ENCODE assay signal across 8 cellular contexts in genomic region chr12:54279632-54280400, GRCh38. TPM values are rescaled to one million over a fixed set of nuclear protein-coding genes. Genes with fewer than 3 reads are reported as not detected.
A peak's percentile ranks its signal among the peaks of the same experiment; 100 is the strongest.
DNase-seq lines count a peak whose midpoint lies in the region; ATAC-seq and TF ChIP-seq lines count a peak whose summit lies in the region.

CBX5 (minus strand) TSS chr12:54280122; CDS start chr12:54257650, 22,472 bp downstream.

- H3K36me3 ChIP-seq in GM23338 (ENCODE audit: insufficient read depth), result peaks cover 34% of the 10 kb centered on the region
- peaks cover 20 to 30% (median 26%) of the 10 kb centered on the region in 3 experiments for H3K36me3 ChIP-seq in naive thymus-derived CD4-positive, alpha-beta T cell (ENCODE audit: control insufficient read depth in 2 of 3, insufficient read depth in 3 of 3, low read length in 3 of 3)

- peaks cover 48% of the 10 kb centered on the region for H3K4me1 Mint-ChIP-seq in GM23338
- peaks cover 59% of the 10 kb centered on the region for H3K4me1 Mint-ChIP-seq in activated T-helper 1 cell treated with anti-CD3 and anti-CD28 coated beads, Interleukin-12 subunit alpha, Interleukin-12 subunit beta, Interleukin-2, Interleukin-4 antibody, amounts not matched to agents 30 ng/mL and 10 ng/mL and 1 ng/mL, durations not matched to agents 14 hours and 24 hours and 36 hours (ENCODE audit: low read depth)
- peaks cover 18 to 57% (median 49%) of the 10 kb centered on the region in 7 donors for H3K4me1 Mint-ChIP-seq in naive thymus-derived CD4-positive, alpha-beta T cell
- peaks cover 32 to 52% of the 10 kb centered on the region in 2 donors for H3K4me1 Mint-ChIP-seq in stimulated activated naive B cell treated with anti-CD40 and anti-IgM and Interleukin-4, amounts not matched to agents 10 μg/mL and 1 μg/mL and 100 μg/mL, for 72 hours

- no peaks in the 10 kb centered on the region for H3K27me3 ChIP-seq in GM23338 (ENCODE audit: insufficient read depth)
- H3K27me3 ChIP-seq in naive thymus-derived CD4-positive, alpha-beta T cell (ENCODE audit: control insufficient read depth in 2 of 2, insufficient read depth in 2 of 2, low read length in 2 of 2), result no peaks in the 10 kb centered on the region

- peaks cover 30% of the 10 kb centered on the region for H3F3A ChIP-seq in GM23338 (replicated peaks; ENCODE audit: low read depth)

- CTCF ChIA-PET in naive thymus-derived CD4-positive, alpha-beta T cell (lab: Charles Lee), result interaction anchor here (0.6 to 1.8 kb wide), 6 partner anchors 13 to 79 kb away, joined by 3 to 9 read pairs (median 3); partner anchors contain the start of gene COPZ1

- intact Hi-C loops in activated T-helper 1 cell treated with anti-CD3 and anti-CD28 coated beads, Interleukin-12 subunit alpha, Interleukin-12 subunit beta, Interleukin-2, Interleukin-4 antibody, amounts not matched to agents 30 ng/mL and 10 ng/mL and 1 ng/mL, durations not matched to agents 14 hours and 24 hours and 36 hours (cut with micrococcal nuclease), result loop anchor here (1.0 to 10.0 kb wide), 10 partner anchors 21 to 1655 kb away; partner anchors contain the start of genes COPZ1, DGKA, GPR84 and NCKAP1L
- intact Hi-C loops in naive thymus-derived CD4-positive, alpha-beta T cell (cut with micrococcal nuclease), result loop anchor here (1.0 to 10.0 kb wide), 18 partner anchors 11 to 1837 kb away; partner anchors contain the start of genes CALCOCO1 (in 2 of the 2), COPZ1 (in 2 of the 2), ATF7 (in 1 of the 2) and CISTR (in 1 of the 2)

- peaks cover 5% of the 10 kb centered on the region for H3K36me3 Mint-ChIP-seq in GM23338 (ENCODE audit: low read depth)
- H3K36me3 Mint-ChIP-seq in activated T-helper 1 cell treated with anti-CD3 and anti-CD28 coated beads, Interleukin-12 subunit alpha, Interleukin-12 subunit beta, Interleukin-2, Interleukin-4 antibody, amounts not matched to agents 30 ng/mL and 10 ng/mL and 1 ng/mL, durations not matched to agents 14 hours and 24 hours and 36 hours (ENCODE audit: low read depth), result peaks cover 22% of the 10 kb centered on the region
- H3K36me3 Mint-ChIP-seq in naive thymus-derived CD4-positive, alpha-beta T cell, result peaks cover 8 to 31% (median 18%) of the 10 kb centered on the region in 5 donors
- H3K36me3 Mint-ChIP-seq in stimulated activated naive B cell treated with anti-CD40 and anti-IgM and Interleukin-4, amounts not matched to agents 10 μg/mL and 1 μg/mL and 100 μg/mL, for 72 hours, result peaks cover 9 to 15% of the 10 kb centered on the region in 2 donors

- H4K20me1 ChIP-seq in GM23338 (replicated peaks; ENCODE audit: insufficient read depth), result peaks cover 47% of the 10 kb centered on the region

- H3K4me3 ChIP-seq in GM23338, result peak within 1 kb of the TSS; percentile 94
- H3K4me3 ChIP-seq in fibroblast of mammary gland (ENCODE audit: control insufficient read depth, low read depth, low read length), result peak within 1 kb of the TSS; percentile 99
- peak within 1 kb of the TSS; percentile 97 for H3K4me3 ChIP-seq in naive thymus-derived CD4-positive, alpha-beta T cell (ENCODE audit: low read length)

- H3K9me3 ChIP-seq in naive thymus-derived CD4-positive, alpha-beta T cell (ENCODE audit: control insufficient read depth in 2 of 3, low read length in 3 of 3), result no peaks in the 10 kb centered on the region

- H3K79me2 ChIP-seq in GM23338 (replicated peaks; ENCODE audit: insufficient read depth), result peaks cover 87% of the 10 kb centered on the region

- no peaks in the 10 kb centered on the region for H3K9me2 ChIP-seq in GM23338 (ENCODE audit: insufficient read depth)

- H3K4me1 ChIP-seq in GM23338 (ENCODE audit: insufficient read depth), result peaks cover 43% of the 10 kb centered on the region
- H3K4me1 ChIP-seq in naive thymus-derived CD4-positive, alpha-beta T cell (ENCODE audit: control insufficient read depth in 2 of 2, insufficient read depth in 2 of 2, low read length in 2 of 2), result peaks cover 46 to 52% of the 10 kb centered on the region in 2 donors

- peaks cover 7% of the 10 kb centered on the region; the same call in 1 of the 3 replicates for H3K9me3 Mint-ChIP-seq in GM23338
- no peaks in the 10 kb centered on the region for H3K9me3 Mint-ChIP-seq in activated T-helper 1 cell treated with anti-CD3 and anti-CD28 coated beads, Interleukin-12 subunit alpha, Interleukin-12 subunit beta, Interleukin-2, Interleukin-4 antibody, amounts not matched to agents 30 ng/mL and 10 ng/mL and 1 ng/mL, durations not matched to agents 14 hours and 24 hours and 36 hours
- H3K9me3 Mint-ChIP-seq in naive thymus-derived CD4-positive, alpha-beta T cell, result peaks cover 0 to 2% (median 0%) of the 10 kb centered on the region in 11 donors
- no peaks in the 10 kb centered on the region for H3K9me3 Mint-ChIP-seq in stimulated activated naive B cell treated with anti-CD40 and anti-IgM and Interleukin-4, amounts not matched to agents 10 μg/mL and 1 μg/mL and 100 μg/mL, for 72 hours

- peaks cover 14% of the 10 kb centered on the region for H3K27me3 Mint-ChIP-seq in GM23338 (ENCODE audit: insufficient read depth, low read depth, poor library complexity)
- no peaks in the 10 kb centered on the region for H3K27me3 Mint-ChIP-seq in activated T-helper 1 cell treated with anti-CD3 and anti-CD28 coated beads, Interleukin-12 subunit alpha, Interleukin-12 subunit beta, Interleukin-2, Interleukin-4 antibody, amounts not matched to agents 30 ng/mL and 10 ng/mL and 1 ng/mL, durations not matched to agents 14 hours and 24 hours and 36 hours (ENCODE audit: insufficient read depth)
- H3K27me3 Mint-ChIP-seq in naive thymus-derived CD4-positive, alpha-beta T cell, result no peaks in the 10 kb centered on the region
- no peaks in the 10 kb centered on the region for H3K27me3 Mint-ChIP-seq in stimulated activated naive B cell treated with anti-CD40 and anti-IgM and Interleukin-4, amounts not matched to agents 10 μg/mL and 1 μg/mL and 100 μg/mL, for 72 hours

- peak; percentile 82 for ATAC-seq in GM23338
- ATAC-seq in naive thymus-derived CD4-positive, alpha-beta T cell, result peak; percentile 78
- ATAC-seq in stimulated activated naive B cell treated with anti-CD40 and anti-IgM and Interleukin-4, amounts not matched to agents 10 μg/mL and 1 μg/mL and 100 μg/mL, for 72 hours (replicated peaks), result peak; percentile 82

- TF ChIP-seq CTCF in GM23338 (conservative IDR thresholded peaks at IDR 0.05; ENCODE audit: low read depth in 2 of 2) (no peak), fibroblast of mammary gland (conservative IDR thresholded peaks at IDR 0.05; ENCODE audit: control insufficient read depth, insufficient read depth, low read depth, low read length) (no peak)

- H3K4me2 ChIP-seq in GM23338, result peak within 1 kb of the TSS; percentile 95

- POLR2A ChIA-PET in naive thymus-derived CD4-positive, alpha-beta T cell (lab: Charles Lee), result interaction anchor here (0.5 to 4.0 kb wide), 41 partner anchors 8 to 1436 kb away, joined by 3 to 68 read pairs (median 5); partner anchors contain the start of genes BLOC1S1, COPZ1, ITGA5 and NCKAP1L

- H3K27ac ChIP-seq in GM23338 (ENCODE audit: low read depth), result peak within 1 kb of the TSS; percentile 97
- peak within 1 kb of the TSS; percentile 92 for H3K27ac ChIP-seq in naive thymus-derived CD4-positive, alpha-beta T cell (ENCODE audit: low read depth, low read length)

- no peak within 1 kb of the TSS for H2AFZ ChIP-seq in GM23338

- DNase-seq in Daoy (ENCODE audit: low read depth) (peak; percentile 100), GM23338 (ENCODE audit: low spot score) (peak; percentile 99), Kasumi-1 (lab: John Stamatoyannopoulos, UW) (peak; percentile 97 to 98), RKO (ENCODE audit: low spot score) (peak; percentile 99), fibroblast of mammary gland (ENCODE audit: low read depth) (peak; percentile 100)
- DNase-seq in activated T-helper 1 cell treated with anti-CD3 and anti-CD28 coated beads, Interleukin-12 subunit alpha, Interleukin-12 subunit beta, Interleukin-2, Interleukin-4 antibody, amounts not matched to agents 30 ng/mL and 10 ng/mL and 1 ng/mL, durations not matched to agents 14 hours and 24 hours and 36 hours (ENCODE audit: low spot score), result peak; percentile 99
- peak; percentile 98 to 100 (median 100) for DNase-seq in naive thymus-derived CD4-positive, alpha-beta T cell
- DNase-seq in stimulated activated naive B cell treated with anti-CD40 and anti-IgM and Interleukin-4, amounts not matched to agents 10 μg/mL and 1 μg/mL and 100 μg/mL, for 72 hours, result peak; percentile 98

- no peak within 1 kb of the TSS for H3K4me3 Mint-ChIP-seq in GM23338
- no peak within 1 kb of the TSS for H3K4me3 Mint-ChIP-seq in activated T-helper 1 cell treated with anti-CD3 and anti-CD28 coated beads, Interleukin-12 subunit alpha, Interleukin-12 subunit beta, Interleukin-2, Interleukin-4 antibody, amounts not matched to agents 30 ng/mL and 10 ng/mL and 1 ng/mL, durations not matched to agents 14 hours and 24 hours and 36 hours
- no peak within 1 kb of the TSS for H3K4me3 Mint-ChIP-seq in naive thymus-derived CD4-positive, alpha-beta T cell
- no peak within 1 kb of the TSS for H3K4me3 Mint-ChIP-seq in stimulated activated naive B cell treated with anti-CD40 and anti-IgM and Interleukin-4, amounts not matched to agents 10 μg/mL and 1 μg/mL and 100 μg/mL, for 72 hours

- H3K27ac Mint-ChIP-seq in GM23338, result no peak within 1 kb of the TSS
- H3K27ac Mint-ChIP-seq in activated T-helper 1 cell treated with anti-CD3 and anti-CD28 coated beads, Interleukin-12 subunit alpha, Interleukin-12 subunit beta, Interleukin-2, Interleukin-4 antibody, amounts not matched to agents 30 ng/mL and 10 ng/mL and 1 ng/mL, durations not matched to agents 14 hours and 24 hours and 36 hours, result no peak within 1 kb of the TSS
- H3K27ac Mint-ChIP-seq in naive thymus-derived CD4-positive, alpha-beta T cell, result no peak within 1 kb of the TSS
- H3K27ac Mint-ChIP-seq in stimulated activated naive B cell treated with anti-CD40 and anti-IgM and Interleukin-4, amounts not matched to agents 10 μg/mL and 1 μg/mL and 100 μg/mL, for 72 hours, result no peak within 1 kb of the TSS

TF ChIP-seq in GM23338, 12 proteins besides CTCF, POLR2A, EP300 and RAD21:
- TF ChIP-seq POLR2AphosphoS5 (IDR thresholded peaks at IDR 0.05; ENCODE audit: low read depth) (peak; percentile 92), NANOG (IDR thresholded peaks at IDR 0.05; ENCODE audit: borderline replicate concordance) (no peak)

RNA-seq across cellular contexts. Expression of gene CBX5, which starts in this region (rescaled TPM):
- 44.9 and 64.3 TPM in 2 replicates for total RNA-seq in Daoy (2014; rRNA removed; shearing (Covaris generic))
- 193 and 212 TPM in 2 replicates for total RNA-seq in GM23338 (2014; rRNA removed; shearing (Covaris generic))
- polyA plus RNA-seq in GM23338 (2016; fragmentation: Nextera tagmentation; extraction: Ambion mirVana), result 152 and 175 TPM in 2 replicates
- total RNA-seq in activated T-helper 1 cell treated with anti-CD3 and anti-CD28 coated beads, Interleukin-12 subunit alpha, Interleukin-12 subunit beta, Interleukin-2, Interleukin-4 antibody, amounts not matched to agents 30 ng/mL and 10 ng/mL and 1 ng/mL, durations not matched to agents 14 hours and 24 hours and 36 hours, result 99.8 and 106 TPM in 2 replicates
- total RNA-seq in naive thymus-derived CD4-positive, alpha-beta T cell, result 100 to 1,000 TPM in 1 of 5 experiments, 10 to 100 TPM in 4; 40.3 to 133 (median 77.2) TPM
- 10 to 100 TPM; 28.2 to 34.5 TPM for polyA plus RNA-seq in naive thymus-derived CD4-positive, alpha-beta T cell

Comparison
In these comparisons a context has a peak if more than half of its experiments do, and no peak if none do; other contexts are left out.
1. Peak in every context shown above with its lines: DNase-seq, ATAC-seq, H3K4me3 ChIP-seq and H3K27ac ChIP-seq.